28 cellular contexts compared by ENCODE assay signal in the genomic region with DNA sequence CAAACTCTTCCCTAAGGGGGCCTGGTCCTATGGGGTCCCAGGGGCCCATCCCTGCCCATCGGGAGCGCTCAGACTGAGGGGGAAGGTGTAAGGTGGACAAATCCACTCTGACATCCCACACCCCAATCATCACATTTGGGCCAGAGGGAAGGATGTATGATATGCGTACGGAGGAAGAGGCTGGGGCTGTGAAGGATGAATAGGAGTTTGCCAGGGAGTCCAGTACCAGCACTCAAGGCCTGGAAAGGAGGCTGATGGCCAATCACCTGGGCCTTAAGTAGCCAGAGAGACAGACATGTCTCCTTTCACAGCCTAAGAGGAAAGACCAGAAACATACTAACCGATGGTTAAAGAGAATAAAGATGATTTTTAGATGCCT. TPM values are rescaled to one million over a fixed set of nuclear protein-coding genes. Genes with fewer than 3 reads are reported as not detected.
A peak's percentile ranks its signal among the peaks of the same experiment; 100 is the strongest.
DNase-seq lines count a peak whose midpoint lies in the region; ATAC-seq and TF ChIP-seq lines count a peak whose summit lies in the region.
"Had no signal": no experiment of that assay in that cellular context is flagged by ENCODE, and none has a peak within 500 bp of the region (broad histone marks: within the 10 kb centered on the region; RNA-seq: fewer than 3 reads in every experiment).

No MANE protein-coding gene starts in this region.

- CTCF ChIA-PET in WTC11 (lab: Charles Lee) = interaction anchor here (0.5 to 3.2 kb wide), 5 partner anchors 39 to 1257 kb away, joined by 4 to 19 read pairs (median 6); partner anchors contain the start of gene MRPL54

- H3K9me3 Mint-ChIP-seq in activated naive CD4-positive, alpha-beta T cell treated with anti-CD3 and anti-CD28 coated beads, Interleukin-2, amount 50 U/mL, for 24 hours = no peaks in the 10 kb centered on the region
- H3K9me3 Mint-ChIP-seq in WTC11 (no peaks in the 10 kb centered on the region), type B pancreatic cell (no peaks in the 10 kb centered on the region)
- H3K9me3 Mint-ChIP-seq: activated B cell treated with CpG ODN at 0.5 μM for 24 hours; activated CD4-positive, alpha-beta memory T cell treated with anti-CD3 and anti-CD28 coated beads for 36 hours; T-helper 2 cell treated with Interferon-gamma antibody and Interleukin-4, amounts not matched to agents 5 μg/mL and 100 μg/mL, for 36 hours had no signal

- no peak overlapping the region for H3K4me3 Mint-ChIP-seq in activated naive CD4-positive, alpha-beta T cell treated with anti-CD3 and anti-CD28 coated beads, Interleukin-2, amount 50 U/mL, for 24 hours
- H3K4me3 Mint-ChIP-seq in WTC11 (peak overlapping the region; percentile 68), type B pancreatic cell (peak overlapping the region; percentile 79)
- H3K4me3 Mint-ChIP-seq: activated B cell treated with CpG ODN at 0.5 μM for 24 hours; T-helper 2 cell treated with Interferon-gamma antibody and Interleukin-4, amounts not matched to agents 5 μg/mL and 100 μg/mL, for 36 hours had no signal

- H3K4me3 ChIP-seq in mucosa of rectum (ENCODE audit: low read length in 2 of 2) = peak overlapping the region; percentile 41 to 55
- H3K4me3 ChIP-seq: heart left ventricle, SK-N-MC had no signal

- H3K36me3 ChIP-seq in mucosa of rectum (ENCODE audit: control insufficient read depth in 2 of 2, insufficient read depth in 2 of 2, low read length in 2 of 2) = no peaks in the 10 kb centered on the region
- H3K36me3 ChIP-seq: BE2C, heart left ventricle had no signal

- H3K27me3 ChIP-seq in mucosa of rectum (ENCODE audit: control insufficient read depth in 2 of 2, insufficient read depth in 2 of 2, low read length in 2 of 2) = peaks cover 0 to 6% of the 10 kb centered on the region in 2 donors

- H3K9ac ChIP-seq in mucosa of rectum (ENCODE audit: low read depth in 1 of 2, low read length in 2 of 2) = peak overlapping the region in 1 of 2 donors; percentile 15

- no peaks in the 10 kb centered on the region for H3K36me3 Mint-ChIP-seq in activated naive CD4-positive, alpha-beta T cell treated with anti-CD3 and anti-CD28 coated beads, Interleukin-2, amount 50 U/mL, for 24 hours
- no peaks in the 10 kb centered on the region for H3K36me3 Mint-ChIP-seq in WTC11
- H3K36me3 Mint-ChIP-seq in type B pancreatic cell = no peaks in the 10 kb centered on the region
- H3K36me3 Mint-ChIP-seq: activated CD4-positive, alpha-beta memory T cell treated with anti-CD3 and anti-CD28 coated beads for 36 hours had no signal

- TF ChIP-seq CTCF in WTC11 (IDR thresholded peaks at IDR 0.05) (no peak), type B pancreatic cell (conservative IDR thresholded peaks at IDR 0.05) (no peak)

- no peaks in the 10 kb centered on the region for H3K9me3 ChIP-seq in mucosa of rectum (ENCODE audit: control insufficient read depth in 2 of 2, low read length in 2 of 2)
- H3K9me3 ChIP-seq: BE2C, heart left ventricle, mucosa of descending colon had no signal

- H3K27ac Mint-ChIP-seq in activated naive CD4-positive, alpha-beta T cell treated with anti-CD3 and anti-CD28 coated beads, Interleukin-2, amount 50 U/mL, for 24 hours = peak overlapping the region; percentile 10
- H3K27ac Mint-ChIP-seq in WTC11 (peak overlapping the region; percentile 97), type B pancreatic cell (peak overlapping the region; percentile 70)
- H3K27ac Mint-ChIP-seq: activated B cell treated with CpG ODN at 0.5 μM for 24 hours; activated CD4-positive, alpha-beta memory T cell treated with anti-CD3 and anti-CD28 coated beads for 36 hours; T-helper 2 cell treated with Interferon-gamma antibody and Interleukin-4, amounts not matched to agents 5 μg/mL and 100 μg/mL, for 36 hours had no signal

- peaks cover 28 to 37% of the 10 kb centered on the region in 2 donors for H3K4me1 ChIP-seq in mucosa of rectum (ENCODE audit: control insufficient read depth in 2 of 2, insufficient read depth in 2 of 2, low read length in 2 of 2)
- H3K4me1 ChIP-seq: BE2C had no signal

- H3K4me1 Mint-ChIP-seq in activated naive CD4-positive, alpha-beta T cell treated with anti-CD3 and anti-CD28 coated beads, Interleukin-2, amount 50 U/mL, for 24 hours = peaks cover 34% of the 10 kb centered on the region
- H3K4me1 Mint-ChIP-seq in WTC11 (peaks cover 16% of the 10 kb centered on the region), type B pancreatic cell (ENCODE audit: unreplicated experiment) (peaks cover 3% of the 10 kb centered on the region)

- no peak for DNase-seq in activated naive CD4-positive, alpha-beta T cell treated with anti-CD3 and anti-CD28 coated beads, Interleukin-2, amount 50 U/mL, for 16 hours
- DNase-seq in WTC11 (ENCODE audit: low spot score) = no peak
- no peak for DNase-seq in type B pancreatic cell (ENCODE audit: extremely low spot score, unreplicated experiment)
- no peak for DNase-seq in AG08396 (ENCODE audit: low spot score)
- DNase-seq: activated B cell treated with CpG ODN at 0.5 μM for 24 hours; activated CD4-positive, alpha-beta memory T cell treated with anti-CD3 and anti-CD28 coated beads for 36 hours; activated gamma-delta T cell; amygdala; BE2C; dermis blood vessel endothelial cell; EL; heart left ventricle; KG1; left ventricle myocardium superior; NCI-H1694; stimulated activated CD4-positive, alpha-beta T cell treated with anti-CD3 and anti-CD28 coated beads, Interleukin-4, amount 100 ng/mL, for 1 hour; stimulated activated naive CD4-positive, alpha-beta T cell treated with Interleukin-2 at 50 U/mL for 16 hours had no signal

- peak overlapping the region; percentile 71 to 91 for H3K27ac ChIP-seq in mucosa of rectum (ENCODE audit: low read depth in 2 of 2, low read length in 2 of 2)
- H3K27ac ChIP-seq: heart left ventricle, RWPE1, SK-N-MC had no signal

- ATAC-seq in WTC11 (no peak), GM19035 (IDR thresholded peaks at IDR 0.05; ENCODE audit: unreplicated experiment) (no peak), HG02938 (IDR thresholded peaks at IDR 0.05; ENCODE audit: unreplicated experiment) (no peak)
- ATAC-seq: heart left ventricle, left ventricle myocardium superior had no signal

- POLR2A ChIA-PET in WTC11 (lab: Charles Lee) = interaction anchor here (1.3 kb wide), 1 partner anchor 146 kb away, joined by 4 read pairs; no protein-coding TSS in a partner anchor

- no peaks in the 10 kb centered on the region for H3K27me3 Mint-ChIP-seq in activated naive CD4-positive, alpha-beta T cell treated with anti-CD3 and anti-CD28 coated beads, Interleukin-2, amount 50 U/mL, for 24 hours
- H3K27me3 Mint-ChIP-seq in WTC11 (ENCODE audit: low read depth) (no peaks in the 10 kb centered on the region), type B pancreatic cell (peaks cover 24% of the 10 kb centered on the region)

TF ChIP-seq in WTC11, 78 proteins besides CTCF, POLR2A, EP300 and RAD21:
- TF ChIP-seq MLX (CRISPR knock-in tag; IDR thresholded peaks at IDR 0.05) (no peak), SP1 (CRISPR knock-in tag; conservative IDR thresholded peaks at IDR 0.05) (0 out of 2 replicates have a peak, but pooled peaks have one; percentile 1)

RNA-seq across cellular contexts. Expression of gene TJP3, which starts 14.9 kb away (rescaled TPM):
- total RNA-seq in WTC11 (2021) = 36.2 to 44.0 TPM (median 39.7 TPM) in 3 replicates
- 20.0 and 53.8 TPM in 2 replicates for total RNA-seq in type B pancreatic cell (ENCODE audit: low replicate concordance)
- total RNA-seq: cardiac septum had no signal

RNA-seq across cellular contexts. Expression of gene PIP5K1C, which starts 22.8 kb away (rescaled TPM):
- total RNA-seq in WTC11 (2021) (34.0 to 36.2 TPM (median 36.0 TPM) in 3 replicates), type B pancreatic cell (ENCODE audit: low replicate concordance) (35.9 and 44.5 TPM in 2 replicates)

RNA-seq across cellular contexts. Expression of gene APBA3, which starts 38.4 kb away (rescaled TPM):
- total RNA-seq in WTC11 (2021) (27.5 to 29.6 TPM (median 28.1 TPM) in 3 replicates), type B pancreatic cell (ENCODE audit: low replicate concordance) (25.1 and 28.5 TPM in 2 replicates)

RNA-seq across cellular contexts. Expression of gene MRPL54, which starts 39.4 kb away (rescaled TPM):
- total RNA-seq in WTC11 (2021) (60.9 to 65.3 TPM (median 62.3 TPM) in 3 replicates), type B pancreatic cell (ENCODE audit: low replicate concordance) (35.9 and 44.0 TPM in 2 replicates)

RNA-seq across cellular contexts. Expression of gene RAX2, which starts 48.9 kb away (rescaled TPM):
- total RNA-seq in WTC11 (2021) (0.09 TPM in 1 of 3 replicates, not detected in the others), type B pancreatic cell (ENCODE audit: low replicate concordance) (not detected in 2 replicates)
- total RNA-seq: activated B cell treated with CpG ODN at 0.5 μM for 24 hours; activated CD4-positive, alpha-beta memory T cell treated with anti-CD3 and anti-CD28 coated beads for 36 hours; cardiac septum; dermis blood vessel endothelial cell; H7; heart left ventricle; left ventricle myocardium superior; mucosa of descending colon; renal cortical epithelial cell had no signal

Comparison
In these comparisons a context has a peak if more than half of its experiments do, and no peak if none do; other contexts are left out.
1. H3K27ac Mint-ChIP-seq: peak in every context shown above with its lines; median percentile 97 in WTC11; 70 in type B pancreatic cell; 10 in activated naive CD4-positive, alpha-beta T cell treated with anti-CD3 and anti-CD28 coated beads, Interleukin-2, amount 50 U/mL, for 24 hours.